23 cellular contexts compared by ENCODE assay signal in the genomic region with DNA sequence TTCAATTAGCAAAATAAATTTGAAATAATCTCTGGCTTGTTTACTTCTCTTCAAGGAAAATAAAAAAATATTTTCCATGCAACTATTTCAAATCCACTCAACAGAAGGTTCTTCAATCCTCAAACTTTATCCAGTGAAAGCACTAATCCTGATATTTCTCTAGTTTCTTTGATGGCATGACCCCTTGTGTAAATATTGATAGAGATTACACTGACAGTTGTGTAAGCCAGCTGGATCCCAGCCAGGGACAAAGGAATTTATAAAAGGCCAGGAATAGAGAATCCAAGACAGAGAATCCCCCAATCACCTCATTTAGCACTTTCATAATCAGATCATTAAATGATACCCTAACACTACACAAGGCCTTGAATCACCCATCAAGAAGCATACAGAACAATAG.
DNase-seq lines count a peak whose midpoint lies in the region; ATAC-seq and TF ChIP-seq lines count a peak whose summit lies in the region.
"Had no signal": no experiment of that assay in that cellular context is flagged by ENCODE, and none has a peak within 500 bp of the region (broad histone marks: within the 10 kb centered on the region; RNA-seq: fewer than 3 reads in every experiment).

No MANE protein-coding gene starts in this region.

- DNase-seq in NCI-H146 (lab: John Stamatoyannopoulos, UW), result peak; percentile 22
- DNase-seq in NCI-H146 treated with DMSO at 0.1 percent for 48 hours (lab: John Stamatoyannopoulos, UW; ENCODE audit: unreplicated experiment), result no peak
- peak; percentile 41 for DNase-seq in LHCN-M2 (ENCODE audit: low read depth)
- DNase-seq in left lobe of liver (ENCODE audit: low spot score), result peak; percentile 75
- DNase-seq in natural killer cell treated with Interleukin-12 subunit alpha and Interleukin-12 subunit beta and Interleukin-15 and Interleukin-18, amount 100 ng/mL, for 72 hours (ENCODE audit: low spot score), result no peak
- DNase-seq in stimulated activated naive CD4-positive, alpha-beta T cell (lab: John Stamatoyannopoulos, UW), result no peak
- DNase-seq in NCI-H510A treated with DMSO at 0.1 percent for 48 hours (lab: John Stamatoyannopoulos, UW), result no peak
- DNase-seq: 8988T; activated B cell treated with CpG ODN at 0.5 μM for 24 hours; activated CD8-positive, alpha-beta T cell treated with anti-CD3 and anti-CD28 coated beads, Interleukin-2, amount 10 ng/mL, durations not matched to agents 7 days and 5 days; activated T-cell treated with anti-CD3 and anti-CD28 coated beads, Interleukin-2, amount 50 U/mL, for 4 hours; GF-D8; H9; hippocampal formation; kidney; midbrain; NCI-H510A; stimulated activated CD4-positive, alpha-beta T cell treated with anti-CD3 and anti-CD28 coated beads, Interleukin-12 subunit alpha, Interleukin-12 subunit beta, amount 100 ng/mL, for 4 hours; stimulated activated CD8-positive, alpha-beta memory T cell treated with anti-CD3 and anti-CD28 coated beads, Interleukin-4, amount 100 ng/mL, for 48 hours; substantia nigra; uterus had no signal

- peaks cover 9% of the 10 kb centered on the region in 2 donors for H3K4me1 Mint-ChIP-seq in natural killer cell treated with Interleukin-12 subunit alpha and Interleukin-12 subunit beta and Interleukin-15 and Interleukin-18, amount 100 ng/mL, for 72 hours (ENCODE audit: low read depth in 2 of 2)
- H3K4me1 Mint-ChIP-seq: activated B cell treated with CpG ODN at 0.5 μM for 24 hours had no signal

- no peaks in the 10 kb centered on the region for H3K9me3 Mint-ChIP-seq in natural killer cell treated with Interleukin-12 subunit alpha and Interleukin-12 subunit beta and Interleukin-15 and Interleukin-18, amount 100 ng/mL, for 72 hours
- H3K9me3 Mint-ChIP-seq: activated B cell treated with CpG ODN at 0.5 μM for 24 hours; activated naive CD4-positive, alpha-beta T cell treated with anti-CD3 and anti-CD28 coated beads, Interleukin-2, amount 50 U/mL, for 24 hours; activated T-cell treated with anti-CD3 and anti-CD28 coated beads, Interleukin-2, amount 50 U/mL, for 4 hours; H9 had no signal

- no peak overlapping the region for H3K4me3 Mint-ChIP-seq in natural killer cell treated with Interleukin-12 subunit alpha and Interleukin-12 subunit beta and Interleukin-15 and Interleukin-18, amount 100 ng/mL, for 72 hours
- H3K4me3 Mint-ChIP-seq: activated B cell treated with CpG ODN at 0.5 μM for 24 hours; activated CD8-positive, alpha-beta T cell treated with anti-CD3 and anti-CD28 coated beads, Interleukin-2, amount 10 ng/mL, durations not matched to agents 7 days and 5 days; activated naive CD4-positive, alpha-beta T cell treated with anti-CD3 and anti-CD28 coated beads, Interleukin-2, amount 50 U/mL, for 24 hours; activated T-cell treated with anti-CD3 and anti-CD28 coated beads, Interleukin-2, amount 50 U/mL, for 4 hours; H9 had no signal

- no peaks in the 10 kb centered on the region for H3K36me3 Mint-ChIP-seq in natural killer cell treated with Interleukin-12 subunit alpha and Interleukin-12 subunit beta and Interleukin-15 and Interleukin-18, amount 100 ng/mL, for 72 hours
- H3K36me3 Mint-ChIP-seq: activated naive CD4-positive, alpha-beta T cell treated with anti-CD3 and anti-CD28 coated beads, Interleukin-2, amount 50 U/mL, for 24 hours had no signal

- H3K27ac Mint-ChIP-seq in natural killer cell treated with Interleukin-12 subunit alpha and Interleukin-12 subunit beta and Interleukin-15 and Interleukin-18, amount 100 ng/mL, for 72 hours, result no peak overlapping the region
- H3K27ac Mint-ChIP-seq: activated B cell treated with CpG ODN at 0.5 μM for 24 hours; activated CD8-positive, alpha-beta T cell treated with anti-CD3 and anti-CD28 coated beads, Interleukin-2, amount 10 ng/mL, durations not matched to agents 7 days and 5 days; activated naive CD4-positive, alpha-beta T cell treated with anti-CD3 and anti-CD28 coated beads, Interleukin-2, amount 50 U/mL, for 24 hours; H9 had no signal

- peaks cover 0 to 9% of the 10 kb centered on the region in 2 donors for H3K27me3 Mint-ChIP-seq in natural killer cell treated with Interleukin-12 subunit alpha and Interleukin-12 subunit beta and Interleukin-15 and Interleukin-18, amount 100 ng/mL, for 72 hours

- no peak for ATAC-seq in SK-N-SH treated with all-trans-retinoic acid at 6 μM for 48 hours
- peak; percentile 78 for ATAC-seq in left lobe of liver
- ATAC-seq in natural killer cell treated with Interleukin-12 subunit alpha and Interleukin-12 subunit beta and Interleukin-15 and Interleukin-18, amount 100 ng/mL, for 72 hours, result no peak
- ATAC-seq: activated CD8-positive, alpha-beta T cell treated with anti-CD3 and anti-CD28 coated beads, Interleukin-2, amount 10 ng/mL, durations not matched to agents 7 days and 5 days; activated T-cell treated with anti-CD3 and anti-CD28 coated beads, Interleukin-2, amount 50 U/mL, for 4 hours had no signal

TF ChIP-seq in SK-N-SH treated with all-trans-retinoic acid at 6 μM for 48 hours, 23 proteins besides CTCF, POLR2A, EP300 and RAD21:
- TF ChIP-seq ISL1 (CRISPR knock-in tag; IDR thresholded peaks at IDR 0.05), result peak; percentile 42
- TF ChIP-seq PATZ1 (CRISPR knock-in tag; IDR thresholded peaks at IDR 0.05; ENCODE audit: borderline replicate concordance), result no peak
- TF ChIP-seq CSRNP3 (CRISPR knock-in tag; IDR thresholded peaks at IDR 0.05), result no peak
- TF ChIP-seq TOX (CRISPR knock-in tag; IDR thresholded peaks at IDR 0.05; ENCODE audit: borderline replicate concordance), result no peak
- TF ChIP-seq ZFP3 (CRISPR knock-in tag; IDR thresholded peaks at IDR 0.05), result no peak
- TF ChIP-seq SNAI2 (CRISPR knock-in tag; IDR thresholded peaks at IDR 0.05), result no peak

Comparison
In these comparisons a context has a peak if more than half of its experiments do, and no peak if none do; other contexts are left out.
1. DNase-seq: peak in NCI-H146 (single experiment), LHCN-M2 (single experiment) and left lobe of liver (single experiment); none in NCI-H146 treated with DMSO at 0.1 percent for 48 hours (single experiment), natural killer cell treated with Interleukin-12 subunit alpha and Interleukin-12 subunit beta and Interleukin-15 and Interleukin-18, amount 100 ng/mL, for 72 hours (single experiment), stimulated activated naive CD4-positive, alpha-beta T cell (0 of 6) and NCI-H510A treated with DMSO at 0.1 percent for 48 hours (single experiment).